In the genomic region with DNA sequence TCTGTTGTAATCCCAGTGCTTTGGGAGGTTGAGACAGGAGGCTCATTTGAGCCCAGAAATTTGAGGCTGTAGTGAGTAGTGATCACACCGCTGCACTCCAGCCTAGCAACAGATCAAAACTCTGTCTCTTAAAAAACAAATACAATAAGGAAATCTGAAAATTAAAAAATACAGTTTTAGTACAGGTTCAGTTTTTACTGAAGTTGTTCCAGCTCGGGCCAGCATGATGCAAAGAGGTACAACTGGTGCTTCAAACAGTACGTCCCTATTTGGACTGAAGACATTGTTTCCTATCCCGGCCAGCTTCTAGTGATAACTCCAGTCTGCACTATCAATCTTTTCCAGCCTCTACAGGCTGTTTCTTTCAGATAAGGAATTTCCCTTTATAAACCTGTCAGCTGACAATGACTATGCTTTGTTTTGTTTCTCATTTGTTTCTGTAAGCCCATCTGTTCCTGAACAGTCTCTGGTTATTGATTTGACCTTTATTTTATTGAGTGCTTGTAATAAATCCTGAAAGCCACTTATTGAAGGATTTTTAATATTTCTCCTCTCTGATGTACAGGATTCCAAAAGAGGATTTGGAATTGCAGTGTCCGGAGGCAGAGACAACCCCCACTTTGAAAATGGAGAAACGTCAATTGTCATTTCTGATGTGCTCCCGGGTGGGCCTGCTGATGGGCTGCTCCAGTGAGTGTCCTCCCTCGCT, we compare ENCODE assay signal across 26 cellular contexts.
DNase-seq lines count a peak whose midpoint lies in the region; ATAC-seq and TF ChIP-seq lines count a peak whose summit lies in the region.
"Had no signal": no experiment of that assay in that cellular context is flagged by ENCODE, and none has a peak within 500 bp of the region (broad histone marks: within the 10 kb centered on the region; RNA-seq: fewer than 3 reads in every experiment).

No MANE protein-coding gene starts in this region.

- H3K27me3 ChIP-seq in layer of hippocampus (ENCODE audit: control insufficient read depth, insufficient read depth, low read length) = no peaks in the 10 kb centered on the region
- H3K27me3 ChIP-seq: gastroesophageal sphincter had no signal

- H3K4me3 ChIP-seq in fibroblast of pulmonary artery (replicated peaks; ENCODE audit: low read depth, low read length) = no peak overlapping the region
- H3K4me3 ChIP-seq: gastroesophageal sphincter, smooth muscle cell had no signal

- H3K27me3 Mint-ChIP-seq in stimulated activated naive CD8-positive, alpha-beta T cell treated with anti-CD3 and anti-CD28 coated beads, Interleukin-15, amount 100 ng/mL, for 72 hours = no peaks in the 10 kb centered on the region
- H3K27me3 Mint-ChIP-seq: B cell; natural killer cell treated with Interleukin-12 subunit alpha and Interleukin-12 subunit beta and Interleukin-15 and Interleukin-18, amount 100 ng/mL, for 72 hours had no signal

- no peaks in the 10 kb centered on the region for H3K4me1 Mint-ChIP-seq in stimulated activated naive CD8-positive, alpha-beta T cell treated with anti-CD3 and anti-CD28 coated beads, Interleukin-15, amount 100 ng/mL, for 72 hours
- H3K4me1 Mint-ChIP-seq: B cell had no signal

- no peak for ATAC-seq in stimulated activated naive CD8-positive, alpha-beta T cell treated with anti-CD3 and anti-CD28 coated beads, Interleukin-15, amount 100 ng/mL, for 72 hours
- ATAC-seq: gastroesophageal sphincter; HCT116; natural killer cell treated with Interleukin-12 subunit alpha and Interleukin-12 subunit beta and Interleukin-15 and Interleukin-18, amount 100 ng/mL, for 72 hours; PC-3 had no signal

- no peak for TF ChIP-seq CTCF in fibroblast of pulmonary artery (IDR thresholded peaks at IDR 0.05; ENCODE audit: low read length, missing control alignments)

- peak overlapping the region; percentile 2 for H3K27ac ChIP-seq in layer of hippocampus (ENCODE audit: low read depth, low read length)
- H3K27ac ChIP-seq: 22Rv1, KMS-11 had no signal

- no peaks in the 10 kb centered on the region for H3K9me3 Mint-ChIP-seq in stimulated activated naive CD8-positive, alpha-beta T cell treated with anti-CD3 and anti-CD28 coated beads, Interleukin-15, amount 100 ng/mL, for 72 hours
- H3K9me3 Mint-ChIP-seq: natural killer cell treated with Interleukin-12 subunit alpha and Interleukin-12 subunit beta and Interleukin-15 and Interleukin-18, amount 100 ng/mL, for 72 hours had no signal

- DNase-seq in NCI-H2171 treated with DMSO at 0.1 percent for 48 hours (lab: John Stamatoyannopoulos, UW) (peak; percentile 1), NCI-H2171 (lab: John Stamatoyannopoulos, UW) (no peak), fibroblast of pulmonary artery (ENCODE audit: low read depth) (peak; percentile 53), SHP77 (lab: John Stamatoyannopoulos, UW) (no peak), globus pallidus (ENCODE audit: low spot score) (no peak)
- DNase-seq in stimulated activated naive CD8-positive, alpha-beta T cell treated with anti-CD3 and anti-CD28 coated beads, Interleukin-15, amount 100 ng/mL, for 72 hours = no peak
- DNase-seq in activated naive CD4-positive, alpha-beta T cell treated with Interleukin-2 at 50 U/mL for 16 hours = no peak
- DNase-seq: activated CD4-positive, alpha-beta T cell treated with anti-CD3 and anti-CD28 coated beads for 4 hours; activated effector memory CD4-positive, alpha-beta T cell treated with anti-CD3 and anti-CD28 coated beads, Interleukin-2, amount 50 U/mL, for 16 hours; amniotic stem cell; Calu3; cerebellar nuclear complex; NCI-H1092 treated with DMSO at 0.1 percent for 48 hours; NCI-H526; PC-3; posterior cingulate gyrus; stimulated activated CD4-positive, alpha-beta T cell treated with anti-CD3 and anti-CD28 coated beads, Interleukin-4, amount 100 ng/mL, for 4 hours; substantia nigra had no signal

- no peak overlapping the region for H3K27ac Mint-ChIP-seq in stimulated activated naive CD8-positive, alpha-beta T cell treated with anti-CD3 and anti-CD28 coated beads, Interleukin-15, amount 100 ng/mL, for 72 hours
- H3K27ac Mint-ChIP-seq: B cell; natural killer cell treated with Interleukin-12 subunit alpha and Interleukin-12 subunit beta and Interleukin-15 and Interleukin-18, amount 100 ng/mL, for 72 hours had no signal

- no peak overlapping the region for H3K4me3 Mint-ChIP-seq in stimulated activated naive CD8-positive, alpha-beta T cell treated with anti-CD3 and anti-CD28 coated beads, Interleukin-15, amount 100 ng/mL, for 72 hours
- H3K4me3 Mint-ChIP-seq: B cell; natural killer cell treated with Interleukin-12 subunit alpha and Interleukin-12 subunit beta and Interleukin-15 and Interleukin-18, amount 100 ng/mL, for 72 hours had no signal

Comparison
In these comparisons a context has a peak if more than half of its experiments do, and no peak if none do; other contexts are left out.
1. DNase-seq: peak in NCI-H2171 treated with DMSO at 0.1 percent for 48 hours (single experiment) and fibroblast of pulmonary artery (single experiment); none in NCI-H2171 (single experiment), SHP77 (0 of 2), stimulated activated naive CD8-positive, alpha-beta T cell treated with anti-CD3 and anti-CD28 coated beads, Interleukin-15, amount 100 ng/mL, for 72 hours (0 of 2), activated naive CD4-positive, alpha-beta T cell treated with Interleukin-2 at 50 U/mL for 16 hours (single experiment) and globus pallidus (single experiment).